ENCODE assay signal across 1 cellular context in genomic region chr14:23120405-23121251, GRCh38.
TF ChIP-seq lines count a peak whose summit lies in the region.

No MANE protein-coding gene starts in this region.

TF ChIP-seq in WTC11, 78 proteins besides CTCF, POLR2A, EP300 and RAD21 (continued from another document):
- TF ChIP-seq ZNF512 (CRISPR knock-in tag; IDR thresholded peaks at IDR 0.05; ENCODE audit: borderline replicate concordance) (no peak), ZNF121 (CRISPR knock-in tag; IDR thresholded peaks at IDR 0.05) (peak; percentile 100), NR3C1 (CRISPR knock-in tag; conservative IDR thresholded peaks at IDR 0.05; ENCODE audit: low read depth) (no peak), ZNF138 (CRISPR knock-in tag; conservative IDR thresholded peaks at IDR 0.05) (no peak), JAZF1 (CRISPR knock-in tag; IDR thresholded peaks at IDR 0.05) (no peak), SP1 (CRISPR knock-in tag; conservative IDR thresholded peaks at IDR 0.05) (0 out of 2 replicates have a peak, but pooled peaks have one; percentile 57), ZMAT4 (CRISPR knock-in tag; IDR thresholded peaks at IDR 0.05) (no peak), SMAD3 (CRISPR knock-in tag; IDR thresholded peaks at IDR 0.05; ENCODE audit: borderline replicate concordance) (no peak), IRF2 (CRISPR knock-in tag; IDR thresholded peaks at IDR 0.05; ENCODE audit: borderline replicate concordance, low read depth) (no peak), ZSCAN18 (CRISPR knock-in tag; IDR thresholded peaks at IDR 0.05) (no peak), FOXP4 (CRISPR knock-in tag; IDR thresholded peaks at IDR 0.05) (no peak), NR2C2 (CRISPR knock-in tag; IDR thresholded peaks at IDR 0.05) (no peak), ATF1 (CRISPR knock-in tag; IDR thresholded peaks at IDR 0.05) (no peak), E2F4 (CRISPR knock-in tag; IDR thresholded peaks at IDR 0.05; ENCODE audit: borderline replicate concordance, low read depth) (no peak), GABPB1 (CRISPR knock-in tag; IDR thresholded peaks at IDR 0.05) (peak; percentile 71; the same call in 1 of the 2 replicates), MLX (CRISPR knock-in tag; IDR thresholded peaks at IDR 0.05) (no peak)
